ENCODE assay signal across 35 cellular contexts in the genomic region with DNA sequence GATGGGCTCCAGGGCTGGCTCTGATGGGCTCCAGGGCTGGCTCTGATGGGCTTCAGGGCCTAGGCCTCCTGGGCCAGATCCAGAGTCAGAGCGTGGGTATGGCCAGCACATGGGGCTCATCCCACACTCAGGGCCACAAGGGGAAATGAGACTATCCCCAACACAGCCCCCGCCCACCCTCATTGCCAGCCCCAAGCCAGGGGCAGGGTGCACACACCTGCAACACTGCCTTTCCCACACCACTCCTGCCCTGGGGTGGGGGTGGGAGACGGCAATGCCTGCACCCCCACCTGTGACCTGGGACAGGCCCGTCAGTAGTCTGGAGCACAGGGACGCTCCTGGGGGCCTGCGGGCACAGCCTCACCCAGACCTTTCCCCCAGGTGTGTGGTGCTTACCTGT. TPM values are rescaled to one million over a fixed set of nuclear protein-coding genes. Genes with fewer than 3 reads are reported as not detected.
"Had no signal": no experiment of that assay in that cellular context is flagged by ENCODE, and none has a peak within 500 bp of the region (broad histone marks: within the 10 kb centered on the region; RNA-seq: fewer than 3 reads in every experiment).

No MANE protein-coding gene starts in this region.

- FAIRE-seq: endometrium, keratinocyte had no signal

- H3K9me3 ChIP-seq: colonic mucosa, gastroesophageal sphincter, mucosa of descending colon, sigmoid colon, testis, uterus had no signal

- H3K36me3 ChIP-seq: colonic mucosa, uterus had no signal

- DNase-seq: activated CD4-positive, alpha-beta T cell treated with anti-CD3 and anti-CD28 coated beads for 36 hours; activated CD4-positive, CD25-positive, alpha-beta regulatory T cell; activated effector memory CD4-positive, alpha-beta T cell treated with Interleukin-2 at 50 U/mL for 16 hours; activated naive CD4-positive, alpha-beta T cell treated with Interleukin-2 at 50 U/mL for 16 hours; activated T-cell treated with anti-CD3 and anti-CD28 coated beads for 4 hours; anterior cingulate cortex; cerebellar nuclear complex; colonic mucosa; effector CD8-positive, alpha-beta T cell; hippocampal formation; mucosa of descending colon; sigmoid colon; stimulated activated CD4-positive, alpha-beta T cell treated with anti-CD3 and anti-CD28 coated beads, Interleukin-1b, Interleukin-23, amount 100 ng/mL, for 48 hours; stimulated activated CD4-positive, alpha-beta T cell treated with anti-CD3 and anti-CD28 coated beads, Interleukin-4, amount 100 ng/mL, for 4 hours; stimulated activated CD8-positive, alpha-beta memory T cell treated with anti-CD3 and anti-CD28 coated beads, Interleukin-4, amount 100 ng/mL, for 48 hours; stimulated activated naive CD4-positive, alpha-beta T cell; T-cell; testis; trophoblast cell; uterus had no signal

- H3K27me3 ChIP-seq: cardiac muscle cell, colonic mucosa, gastroesophageal sphincter, sigmoid colon, testis, uterus had no signal

- H3K4me3 ChIP-seq: cardiac muscle cell, colonic mucosa, gastroesophageal sphincter, lung, mucosa of descending colon, sigmoid colon, smooth muscle cell, testis, uterus had no signal

- ATAC-seq: activated CD4-positive, alpha-beta T cell treated with anti-CD3 and anti-CD28 coated beads for 36 hours; gastroesophageal sphincter; left colon; mucosa of descending colon; natural killer cell treated with Interleukin-12 subunit alpha and Interleukin-12 subunit beta and Interleukin-15 and Interleukin-18, amount 100 ng/mL, for 72 hours; T-cell had no signal

- H3K27ac ChIP-seq: cardiac muscle cell, colonic mucosa, epithelial cell of prostate, gastroesophageal sphincter, testis, uterus had no signal

RNA-seq across cellular contexts. Expression of gene NTN3, which starts 28.4 kb away (rescaled TPM):
- total RNA-seq: activated CD4-positive, alpha-beta T cell treated with anti-CD3 and anti-CD28 coated beads for 36 hours; colonic mucosa; gastroesophageal sphincter; left colon; mesenteric fat pad; myocyte; natural killer cell treated with Interleukin-12 subunit alpha and Interleukin-12 subunit beta and Interleukin-15 and Interleukin-18, amount 100 ng/mL, for 72 hours; T-cell had no signal
- polyA plus RNA-seq: keratinocyte had no signal

RNA-seq across cellular contexts. Expression of gene CEMP1, which starts 31.8 kb away (rescaled TPM):
- total RNA-seq: activated CD4-positive, alpha-beta T cell treated with anti-CD3 and anti-CD28 coated beads for 36 hours; dermis microvascular lymphatic vessel endothelial cell; fibroblast of lung; fibroblast of villous mesenchyme; mesenteric fat pad; natural killer cell treated with Interleukin-12 subunit alpha and Interleukin-12 subunit beta and Interleukin-15 and Interleukin-18, amount 100 ng/mL, for 72 hours; osteocyte; sigmoid colon; smooth muscle cell had no signal
- polyA plus RNA-seq: fibroblast of lung, keratinocyte had no signal
